In genomic region chr1:64471724-64472276, GRCh38 we compare ENCODE assay signal across 1 cellular context.
TF ChIP-seq lines count a peak whose summit lies in the region.

No MANE protein-coding gene starts in this region.

TF ChIP-seq in HCT116, 20 proteins besides CTCF, POLR2A, EP300 and RAD21 (continued from another document):
- TF ChIP-seq SIN3A (IDR thresholded peaks at IDR 0.05; ENCODE audit: low read depth) (no peak), ZFX (IDR thresholded peaks at IDR 0.05) (no peak), ELF1 (IDR thresholded peaks at IDR 0.05; ENCODE audit: borderline replicate concordance, low read depth) (no peak)
